Comparison of ENCODE assay signal across 9 cellular contexts in the genomic region with DNA sequence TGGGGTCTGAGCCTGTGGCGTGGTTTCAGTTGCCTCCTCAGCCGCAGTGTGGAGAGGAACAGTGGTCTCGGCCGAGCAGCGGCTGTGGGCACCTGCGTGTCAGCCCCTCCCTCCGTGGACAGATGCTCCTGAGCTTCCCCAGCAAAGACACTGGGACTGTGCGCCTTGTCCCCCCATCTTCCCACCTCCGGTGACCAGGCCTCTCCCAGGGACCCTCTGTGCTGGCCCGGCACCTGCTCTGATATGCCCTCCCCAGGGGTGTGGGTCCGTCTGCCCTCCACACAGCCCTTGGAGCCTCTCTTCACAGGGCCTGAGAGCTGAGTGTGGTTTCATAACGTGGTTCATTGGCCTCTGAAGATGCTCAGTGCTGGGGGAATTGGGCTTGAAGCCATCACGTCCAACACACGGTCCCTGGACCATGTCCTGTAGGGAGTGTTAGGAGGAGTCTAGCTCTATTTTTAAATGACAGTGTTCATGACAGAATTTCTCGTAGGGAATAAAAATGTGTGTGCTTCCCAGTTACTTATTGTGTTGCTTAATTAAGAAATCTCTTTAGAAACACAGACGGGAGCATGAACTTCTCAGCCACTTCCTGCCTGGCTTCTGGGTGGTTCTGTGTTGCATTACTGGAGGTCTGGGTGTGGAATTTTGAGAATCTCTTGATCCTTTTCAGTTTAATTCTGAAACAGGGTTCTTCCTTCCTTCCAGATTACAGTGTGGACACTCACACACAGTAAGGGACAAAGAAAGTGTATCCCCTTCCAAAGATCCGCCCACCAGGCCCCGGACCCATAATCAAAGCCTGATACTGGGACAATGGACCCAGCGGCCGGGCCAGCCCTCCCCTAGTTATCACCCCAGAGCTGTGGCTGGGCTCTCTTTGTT.
DNase-seq lines count a peak whose midpoint lies in the region; ATAC-seq and TF ChIP-seq lines count a peak whose summit lies in the region.
"Had no signal": no experiment of that assay in that cellular context is flagged by ENCODE, and none has a peak within 500 bp of the region (broad histone marks: within the 10 kb centered on the region; RNA-seq: fewer than 3 reads in every experiment).

No MANE protein-coding gene starts in this region.

- intact Hi-C loops in ascending aorta (cut with DNase I) = loop anchor here (2.0 to 10.0 kb wide), 3 partner anchors 82 to 442 kb away; a partner anchor contains a TSS

- H3K27ac Mint-ChIP-seq in type B pancreatic cell = no peak overlapping the region

- peak; percentile 50 for DNase-seq in activated CD8-positive, alpha-beta memory T cell treated with anti-CD3 and anti-CD28 coated beads, Interleukin-2, amount 50 U/mL, for 48 hours
- DNase-seq in activated CD8-positive, alpha-beta memory T cell treated with anti-CD3 and anti-CD28 coated beads for 24 hours = no peak
- peak in 1 of 2 donors; percentile 70 for DNase-seq in ascending aorta (ENCODE audit: low spot score in 2 of 2)
- DNase-seq in medulla oblongata (ENCODE audit: extremely low spot score) = peak; percentile 38
- peak; percentile 53 for DNase-seq in type B pancreatic cell (ENCODE audit: extremely low spot score, unreplicated experiment)
- DNase-seq in NK-92 treated with Interleukin-12 subunit alpha and Interleukin-12 subunit beta, amount 100 ng/mL, for 24 hours (lab: John Stamatoyannopoulos, UW) = no peak
- no peak for DNase-seq in NK-92 (lab: John Stamatoyannopoulos, UW; ENCODE audit: unreplicated experiment)

- H3K27me3 Mint-ChIP-seq in type B pancreatic cell = peaks cover 19% of the 10 kb centered on the region

- H3K4me3 ChIP-seq in ascending aorta = peak overlapping the region; percentile 57 to 59
- H3K4me3 ChIP-seq: SK-N-MC had no signal

- peaks cover 7 to 31% of the 10 kb centered on the region in 2 donors for H3K4me1 ChIP-seq in ascending aorta

- H3K9me3 ChIP-seq in ascending aorta = no peaks in the 10 kb centered on the region

- ATAC-seq in HG02763 (IDR thresholded peaks at IDR 0.05; ENCODE audit: unreplicated experiment) = no peak

- peak overlapping the region; percentile 90 to 93 for H3K27ac ChIP-seq in ascending aorta
- H3K27ac ChIP-seq: SK-N-MC had no signal

- H3K9me3 Mint-ChIP-seq in type B pancreatic cell = no peaks in the 10 kb centered on the region

- TF ChIP-seq CTCF in ascending aorta (IDR thresholded peaks at IDR 0.05) (no peak), type B pancreatic cell (conservative IDR thresholded peaks at IDR 0.05) (no peak)

- H3K4me3 Mint-ChIP-seq in type B pancreatic cell = no peak overlapping the region

- H3K4me1 Mint-ChIP-seq in type B pancreatic cell (ENCODE audit: unreplicated experiment) = no peaks in the 10 kb centered on the region

- no peaks in the 10 kb centered on the region for H3K27me3 ChIP-seq in ascending aorta

- H3K36me3 ChIP-seq in ascending aorta = peaks cover 4% of the 10 kb centered on the region in 2 donors

- H3K36me3 Mint-ChIP-seq in type B pancreatic cell = no peaks in the 10 kb centered on the region

Comparison
In these comparisons a context has a peak if more than half of its experiments do, and no peak if none do; other contexts are left out.
1. DNase-seq: peak in activated CD8-positive, alpha-beta memory T cell treated with anti-CD3 and anti-CD28 coated beads, Interleukin-2, amount 50 U/mL, for 48 hours (single experiment), medulla oblongata (single experiment) and type B pancreatic cell (single experiment); none in activated CD8-positive, alpha-beta memory T cell treated with anti-CD3 and anti-CD28 coated beads for 24 hours (single experiment), NK-92 treated with Interleukin-12 subunit alpha and Interleukin-12 subunit beta, amount 100 ng/mL, for 24 hours (single experiment) and NK-92 (single experiment).